19 cellular contexts compared by ENCODE assay signal in the genomic region with DNA sequence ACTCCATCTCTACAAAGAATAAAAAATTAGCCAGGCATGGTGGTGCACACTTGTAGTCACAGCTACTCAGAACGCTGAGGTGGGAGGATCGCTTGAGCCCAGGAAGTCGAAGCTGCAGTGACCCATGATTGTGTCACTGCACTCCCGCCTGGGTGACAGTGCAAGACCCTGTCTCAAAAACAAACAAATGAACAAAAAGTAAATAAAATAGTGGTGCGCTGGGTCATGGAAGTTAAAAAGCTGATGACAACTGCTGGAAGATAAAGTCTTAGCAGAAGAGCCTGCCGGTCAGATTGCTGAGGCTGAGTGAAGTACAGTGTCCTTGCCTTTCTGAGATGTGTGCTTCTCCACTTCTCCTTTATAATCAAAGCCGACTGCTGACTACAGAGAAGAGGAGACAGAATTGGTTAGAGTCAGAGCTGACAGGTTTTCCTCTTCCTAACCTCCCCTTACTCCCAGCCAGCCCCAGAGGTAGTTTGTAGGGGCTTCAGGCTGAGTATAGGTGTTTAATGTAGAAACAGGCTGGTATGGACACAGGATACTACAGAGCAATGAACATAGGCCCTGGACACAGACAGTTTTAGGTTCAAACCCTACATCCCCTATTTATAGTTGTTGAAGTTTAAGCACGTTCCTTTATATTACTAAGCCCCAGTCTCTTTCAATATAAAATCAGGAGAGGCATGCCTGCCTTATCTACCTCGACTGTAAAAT. TPM values are rescaled to one million over a fixed set of nuclear protein-coding genes. Genes with fewer than 3 reads are reported as not detected.
DNase-seq lines count a peak whose midpoint lies in the region; ATAC-seq, FAIRE-seq and TF ChIP-seq lines count a peak whose summit lies in the region.
"Had no signal": no experiment of that assay in that cellular context is flagged by ENCODE, and none has a peak within 500 bp of the region (broad histone marks: within the 10 kb centered on the region; RNA-seq: fewer than 3 reads in every experiment).

No MANE protein-coding gene starts in this region.

- H3K36me3 Mint-ChIP-seq in activated CD8-positive, alpha-beta T cell treated with anti-CD3 and anti-CD28 coated beads for 36 hours (ENCODE audit: low read depth): peaks cover 58% of the 10 kb centered on the region
- peaks cover 72% of the 10 kb centered on the region for H3K36me3 Mint-ChIP-seq in activated CD8-positive, alpha-beta T cell treated with anti-CD3 and anti-CD28 coated beads, Interleukin-2, amount 10 ng/mL, durations not matched to agents 7 days and 5 days (ENCODE audit: low read depth)
- H3K36me3 Mint-ChIP-seq in CD4-positive, alpha-beta memory T cell: peaks cover 71 to 79% of the 10 kb centered on the region in 2 donors
- peaks cover 63% of the 10 kb centered on the region for H3K36me3 Mint-ChIP-seq in activated T-helper 1 cell treated with anti-CD3 and anti-CD28 coated beads, Interleukin-12 subunit alpha, Interleukin-12 subunit beta, Interleukin-2, Interleukin-4 antibody, amounts not matched to agents 30 ng/mL and 10 ng/mL and 1 ng/mL, durations not matched to agents 14 hours and 24 hours and 36 hours (ENCODE audit: low read depth)

- TF ChIP-seq EP300 in HepG2 (IDR thresholded peaks at IDR 0.05; ENCODE audit: low read depth in 2 of 2, low read length in 2 of 2): peak in 1 of 2 experiments; percentile 13; a peak in 1 of 4 replicates
- no peak for TF ChIP-seq EP300 in HepG2 (CRISPR knock-in tag; IDR thresholded peaks at IDR 0.05; ENCODE audit: borderline replicate concordance)

- no peaks in the 10 kb centered on the region for H3K9me3 ChIP-seq in CD4-positive, alpha-beta memory T cell (ENCODE audit: control insufficient read depth in 1 of 2, low read length in 2 of 2)
- H3K9me3 ChIP-seq in HepG2 (ENCODE audit: low read length) (no peaks in the 10 kb centered on the region), mammary epithelial cell (replicated peaks; ENCODE audit: insufficient read depth, low read length) (no peaks in the 10 kb centered on the region), body of pancreas (no peaks in the 10 kb centered on the region)

- no peak overlapping the region for H3K4me3 ChIP-seq in CD4-positive, alpha-beta memory T cell (ENCODE audit: low read length in 2 of 2)
- H3K4me3 ChIP-seq in HepG2 (replicated peaks in 1 of 3; ENCODE audit: insufficient read depth in 1 of 3, low read depth in 2 of 3, low read length in 3 of 3) (no peak overlapping the region), mammary epithelial cell (replicated peaks in 1 of 3; ENCODE audit: insufficient read depth in 1 of 3, low read depth in 2 of 3, low read length in 3 of 3) (no peak overlapping the region), body of pancreas (no peak overlapping the region)

- H3K79me2 ChIP-seq in HepG2 (ENCODE audit: insufficient read depth, low read length) (no peaks in the 10 kb centered on the region), mammary epithelial cell (ENCODE audit: insufficient read depth, low read length) (no peaks in the 10 kb centered on the region)

- no peak overlapping the region for H3K4me3 Mint-ChIP-seq in activated CD8-positive, alpha-beta T cell treated with anti-CD3 and anti-CD28 coated beads for 36 hours
- H3K4me3 Mint-ChIP-seq in activated CD8-positive, alpha-beta T cell treated with anti-CD3 and anti-CD28 coated beads, Interleukin-2, amount 10 ng/mL, durations not matched to agents 7 days and 5 days: no peak overlapping the region
- no peak overlapping the region for H3K4me3 Mint-ChIP-seq in CD4-positive, alpha-beta memory T cell
- H3K4me3 Mint-ChIP-seq in activated T-helper 1 cell treated with anti-CD3 and anti-CD28 coated beads, Interleukin-12 subunit alpha, Interleukin-12 subunit beta, Interleukin-2, Interleukin-4 antibody, amounts not matched to agents 30 ng/mL and 10 ng/mL and 1 ng/mL, durations not matched to agents 14 hours and 24 hours and 36 hours: no peak overlapping the region

- peaks cover 70% of the 10 kb centered on the region for H3K36me3 ChIP-seq in CD4-positive, alpha-beta memory T cell (ENCODE audit: insufficient read depth, low read length)
- H3K36me3 ChIP-seq in HepG2 (replicated peaks in 1 of 2; ENCODE audit: control insufficient read depth in 1 of 2, insufficient read depth in 2 of 2, low read length in 2 of 2) (no peaks in the 10 kb centered on the region), mammary epithelial cell (ENCODE audit: insufficient read depth, low read length) (no peaks in the 10 kb centered on the region), body of pancreas (replicated peaks in 1 of 2; ENCODE audit: insufficient read depth in 1 of 2, low read depth in 2 of 2) (no peaks in the 10 kb centered on the region)

- TF ChIP-seq CTCF in activated CD8-positive, alpha-beta T cell treated with anti-CD3 and anti-CD28 coated beads for 36 hours (IDR thresholded peaks at IDR 0.05): no peak
- TF ChIP-seq CTCF in HepG2 (CRISPR knock-in tag; IDR thresholded peaks at IDR 0.05) (no peak), mammary epithelial cell (conservative IDR thresholded peaks at IDR 0.05 in 1 of 2, IDR thresholded peaks at IDR 0.05 in 1 of 2; ENCODE audit: extremely low read depth in 1 of 2, insufficient read depth in 1 of 2, low read depth in 1 of 2, low read length in 2 of 2) (no peak), body of pancreas (IDR thresholded peaks at IDR 0.05) (no peak)

- no peak for DNase-seq in activated CD8-positive, alpha-beta T cell treated with anti-CD3 and anti-CD28 coated beads for 36 hours
- no peak for DNase-seq in activated CD8-positive, alpha-beta T cell treated with anti-CD3 and anti-CD28 coated beads, Interleukin-2, amount 10 ng/mL, durations not matched to agents 7 days and 5 days
- DNase-seq in CD4-positive, alpha-beta memory T cell: no peak
- no peak for DNase-seq in activated T-helper 1 cell treated with anti-CD3 and anti-CD28 coated beads, Interleukin-12 subunit alpha, Interleukin-12 subunit beta, Interleukin-2, Interleukin-4 antibody, amounts not matched to agents 30 ng/mL and 10 ng/mL and 1 ng/mL, durations not matched to agents 14 hours and 24 hours and 36 hours (ENCODE audit: low spot score)
- peak; percentile 28 for DNase-seq in HepG2 (ENCODE audit: low spot score)
- no peak for DNase-seq in mammary epithelial cell
- DNase-seq in NCI-H2227 (lab: John Stamatoyannopoulos, UW; ENCODE audit: unreplicated experiment): no peak
- no peak for DNase-seq in body of pancreas
- DNase-seq: DMS53, IMR-90, NCI-H1417 treated with DMSO at 0.1 percent for 48 hours, NCI-H2029 treated with DMSO at 0.1 percent for 48 hours, NCI-H226, NCI-H526 treated with DMSO at 0.1 percent for 48 hours, OCI-M1 had no signal

- no peaks in the 10 kb centered on the region for H3K9me3 Mint-ChIP-seq in activated CD8-positive, alpha-beta T cell treated with anti-CD3 and anti-CD28 coated beads for 36 hours
- H3K9me3 Mint-ChIP-seq in activated CD8-positive, alpha-beta T cell treated with anti-CD3 and anti-CD28 coated beads, Interleukin-2, amount 10 ng/mL, durations not matched to agents 7 days and 5 days (ENCODE audit: insufficient read depth): no peaks in the 10 kb centered on the region
- no peaks in the 10 kb centered on the region for H3K9me3 Mint-ChIP-seq in CD4-positive, alpha-beta memory T cell
- H3K9me3 Mint-ChIP-seq in activated T-helper 1 cell treated with anti-CD3 and anti-CD28 coated beads, Interleukin-12 subunit alpha, Interleukin-12 subunit beta, Interleukin-2, Interleukin-4 antibody, amounts not matched to agents 30 ng/mL and 10 ng/mL and 1 ng/mL, durations not matched to agents 14 hours and 24 hours and 36 hours: no peaks in the 10 kb centered on the region

- in situ Hi-C loops in HepG2 (cut with HindIII; ENCODE audit: extremely low pct_ligation_motif_present, low pct_unique_long_range_greater_than_20kb): no loop called here
- in situ Hi-C loops in mammary epithelial cell (cut with MboI; ENCODE audit: low sequenced_read_pairs in 2 of 2): no loop called here

- peak; percentile 63 for FAIRE-seq in HepG2 (lab: Jason Lieb, UNC)
- FAIRE-seq: A204.1 had no signal

- H3K4me1 ChIP-seq in CD4-positive, alpha-beta memory T cell (ENCODE audit: insufficient read depth, low read length): no peaks in the 10 kb centered on the region
- H3K4me1 ChIP-seq in HepG2 (ENCODE audit: insufficient read depth, low read length): peaks cover 11% of the 10 kb centered on the region; the same call in 1 of the 2 replicates
- H3K4me1 ChIP-seq in mammary epithelial cell (ENCODE audit: insufficient read depth, low read length): no peaks in the 10 kb centered on the region
- H3K4me1 ChIP-seq in body of pancreas: no peaks in the 10 kb centered on the region

- peaks cover 23% of the 10 kb centered on the region for H3K4me1 Mint-ChIP-seq in activated CD8-positive, alpha-beta T cell treated with anti-CD3 and anti-CD28 coated beads for 36 hours (ENCODE audit: low read depth)
- peaks cover 5% of the 10 kb centered on the region for H3K4me1 Mint-ChIP-seq in activated CD8-positive, alpha-beta T cell treated with anti-CD3 and anti-CD28 coated beads, Interleukin-2, amount 10 ng/mL, durations not matched to agents 7 days and 5 days (ENCODE audit: low read depth)
- peaks cover 7 to 14% (median 10%) of the 10 kb centered on the region in 4 donors for H3K4me1 Mint-ChIP-seq in CD4-positive, alpha-beta memory T cell
- peaks cover 13% of the 10 kb centered on the region for H3K4me1 Mint-ChIP-seq in activated T-helper 1 cell treated with anti-CD3 and anti-CD28 coated beads, Interleukin-12 subunit alpha, Interleukin-12 subunit beta, Interleukin-2, Interleukin-4 antibody, amounts not matched to agents 30 ng/mL and 10 ng/mL and 1 ng/mL, durations not matched to agents 14 hours and 24 hours and 36 hours (ENCODE audit: low read depth)

- H4K20me1 ChIP-seq in HepG2 (ENCODE audit: insufficient read depth, low read length): no peaks in the 10 kb centered on the region
- no peaks in the 10 kb centered on the region for H4K20me1 ChIP-seq in mammary epithelial cell (ENCODE audit: insufficient read depth, low read length)

- ATAC-seq in activated CD8-positive, alpha-beta T cell treated with anti-CD3 and anti-CD28 coated beads for 36 hours: no peak
- no peak for ATAC-seq in activated CD8-positive, alpha-beta T cell treated with anti-CD3 and anti-CD28 coated beads, Interleukin-2, amount 10 ng/mL, durations not matched to agents 7 days and 5 days
- ATAC-seq in HepG2: peak; percentile 93
- ATAC-seq in body of pancreas: no peak
- ATAC-seq: HCT116 had no signal

- H3K27me3 ChIP-seq in CD4-positive, alpha-beta memory T cell (ENCODE audit: insufficient read depth, low read length): no peaks in the 10 kb centered on the region
- H3K27me3 ChIP-seq in HepG2 (ENCODE audit: control insufficient read depth in 1 of 2, insufficient read depth in 2 of 2, low read length in 2 of 2) (no peaks in the 10 kb centered on the region; a peak in 2 of 5 replicates), mammary epithelial cell (ENCODE audit: insufficient read depth, low read length) (no peaks in the 10 kb centered on the region), body of pancreas (no peaks in the 10 kb centered on the region)

- peak overlapping the region; percentile 38 for H3K4me2 ChIP-seq in HepG2 (ENCODE audit: low read depth, low read length)
- no peak overlapping the region for H3K4me2 ChIP-seq in mammary epithelial cell (ENCODE audit: insufficient read depth, low read depth, low read length)

- POLR2A ChIA-PET in activated CD8-positive, alpha-beta T cell treated with anti-CD3 and anti-CD28 coated beads for 36 hours (lab: Charles Lee): no interaction called here
- POLR2A ChIA-PET in activated CD8-positive, alpha-beta T cell treated with anti-CD3 and anti-CD28 coated beads, Interleukin-2, amount 10 ng/mL, durations not matched to agents 7 days and 5 days (lab: Charles Lee): no interaction called here
- POLR2A ChIA-PET in CD4-positive, alpha-beta memory T cell (lab: Charles Lee; ENCODE audit: partially characterized antibody): no interaction called here
- POLR2A ChIA-PET in HepG2 (lab: Yijun Ruan, JAX): no interaction called here

- no TSS peak for BruUV-seq in HepG2 (replicated peaks; lab: Mats Ljungman, UMichigan)
- BruUV-seq in mammary epithelial cell (replicated peaks; lab: Mats Ljungman, UMichigan): no TSS peak

- 14% methylated on average over 9 of the region's 9 CpGs for WGBS in HepG2 (ENCODE audit: low lambda C conversion rate)
- 83% methylated on average over 9 of the region's 9 CpGs for WGBS in mammary epithelial cell (ENCODE audit: low coverage, missing lambda C conversion rate)
- WGBS in body of pancreas, 2 donors: 75 to 83% methylated on average over 9 of the region's 9 CpGs

- CTCF ChIA-PET in activated CD8-positive, alpha-beta T cell treated with anti-CD3 and anti-CD28 coated beads for 36 hours (lab: Charles Lee): interaction anchor here (1.0 kb wide), 1 partner anchor 11 kb away, joined by 3 read pairs; no protein-coding TSS in a partner anchor
- CTCF ChIA-PET in activated CD8-positive, alpha-beta T cell treated with anti-CD3 and anti-CD28 coated beads, Interleukin-2, amount 10 ng/mL, durations not matched to agents 7 days and 5 days (lab: Charles Lee): no interaction called here
- CTCF ChIA-PET in CD4-positive, alpha-beta memory T cell (lab: Charles Lee; ENCODE audit: partially characterized antibody): no interaction called here
- CTCF ChIA-PET in HepG2 (lab: Yijun Ruan, JAX; ENCODE audit: low intra/inter-chr PET ratio, low total read pairs) (no interaction called here), mammary epithelial cell (lab: Charles Lee; ENCODE audit: low non-redundant PET) (no interaction called here)

- no peak overlapping the region for H3K9ac ChIP-seq in HepG2 (ENCODE audit: insufficient read depth, low read depth, low read length)
- H3K9ac ChIP-seq in mammary epithelial cell (ENCODE audit: insufficient read depth, low read length): no peak overlapping the region

- intact Hi-C loops in activated CD8-positive, alpha-beta T cell treated with anti-CD3 and anti-CD28 coated beads for 36 hours (cut with micrococcal nuclease): no loop called here
- intact Hi-C loops in CD4-positive, alpha-beta memory T cell (cut with micrococcal nuclease): no loop called here
- intact Hi-C loops in activated T-helper 1 cell treated with anti-CD3 and anti-CD28 coated beads, Interleukin-12 subunit alpha, Interleukin-12 subunit beta, Interleukin-2, Interleukin-4 antibody, amounts not matched to agents 30 ng/mL and 10 ng/mL and 1 ng/mL, durations not matched to agents 14 hours and 24 hours and 36 hours (cut with micrococcal nuclease): no loop called here
- intact Hi-C loops in HepG2 (cut with micrococcal nuclease; ENCODE audit: unreplicated experiment): no loop called here
- intact Hi-C loops in mammary epithelial cell (cut with micrococcal nuclease): no loop called here
- intact Hi-C loops in body of pancreas (cut with DNase I): no loop called here

- dilution Hi-C loops in mammary epithelial cell (cut with HindIII; ENCODE audit: low sequenced_read_pairs): no loop called here

- no peak overlapping the region for H2AFZ ChIP-seq in HepG2 (ENCODE audit: low read length)
- no peak overlapping the region for H2AFZ ChIP-seq in mammary epithelial cell (ENCODE audit: low read depth, low read length)

- H3K27me3 Mint-ChIP-seq in activated CD8-positive, alpha-beta T cell treated with anti-CD3 and anti-CD28 coated beads for 36 hours: no peaks in the 10 kb centered on the region
- H3K27me3 Mint-ChIP-seq in activated CD8-positive, alpha-beta T cell treated with anti-CD3 and anti-CD28 coated beads, Interleukin-2, amount 10 ng/mL, durations not matched to agents 7 days and 5 days (ENCODE audit: low read depth): no peaks in the 10 kb centered on the region
- no peaks in the 10 kb centered on the region for H3K27me3 Mint-ChIP-seq in CD4-positive, alpha-beta memory T cell
- H3K27me3 Mint-ChIP-seq in activated T-helper 1 cell treated with anti-CD3 and anti-CD28 coated beads, Interleukin-12 subunit alpha, Interleukin-12 subunit beta, Interleukin-2, Interleukin-4 antibody, amounts not matched to agents 30 ng/mL and 10 ng/mL and 1 ng/mL, durations not matched to agents 14 hours and 24 hours and 36 hours (ENCODE audit: insufficient read depth): no peaks in the 10 kb centered on the region

- TF ChIP-seq POLR2A in HepG2 (IDR thresholded peaks at IDR 0.05; ENCODE audit: insufficient read depth in 1 of 2, low read depth in 2 of 2, low read length in 2 of 2) (no peak), body of pancreas (IDR thresholded peaks at IDR 0.05) (no peak)

- no peak overlapping the region for H3K27ac ChIP-seq in CD4-positive, alpha-beta memory T cell (ENCODE audit: low read depth, low read length)
- no peak overlapping the region for H3K27ac ChIP-seq in HepG2 (ENCODE audit: extremely low read length, insufficient read depth, low read length)
- no peak overlapping the region for H3K27ac ChIP-seq in mammary epithelial cell (ENCODE audit: insufficient read depth, low read depth, low read length)
- no peak overlapping the region for H3K27ac ChIP-seq in body of pancreas
- H3K27ac ChIP-seq: C4-2B had no signal

- H3K27ac Mint-ChIP-seq in activated CD8-positive, alpha-beta T cell treated with anti-CD3 and anti-CD28 coated beads for 36 hours: peak overlapping the region; percentile 69
- no peak overlapping the region for H3K27ac Mint-ChIP-seq in activated CD8-positive, alpha-beta T cell treated with anti-CD3 and anti-CD28 coated beads, Interleukin-2, amount 10 ng/mL, durations not matched to agents 7 days and 5 days
- peak overlapping the region in 6 of 7 donors; percentile 3 to 46 (median 30) for H3K27ac Mint-ChIP-seq in CD4-positive, alpha-beta memory T cell
- H3K27ac Mint-ChIP-seq in activated T-helper 1 cell treated with anti-CD3 and anti-CD28 coated beads, Interleukin-12 subunit alpha, Interleukin-12 subunit beta, Interleukin-2, Interleukin-4 antibody, amounts not matched to agents 30 ng/mL and 10 ng/mL and 1 ng/mL, durations not matched to agents 14 hours and 24 hours and 36 hours: peak overlapping the region; percentile 8

- TF ChIP-seq RAD21 in HepG2 (CRISPR knock-in tag; IDR thresholded peaks at IDR 0.05): no peak

RNA-seq across cellular contexts. Expression of a gene that starts 17.9 kb away (rescaled TPM):
- 100 to 1,000 TPM; 196 to 199 TPM for total RNA-seq in activated CD8-positive, alpha-beta T cell treated with anti-CD3 and anti-CD28 coated beads for 36 hours
- 100 to 1,000 TPM; 280 to 288 TPM for total RNA-seq in activated CD8-positive, alpha-beta T cell treated with anti-CD3 and anti-CD28 coated beads, Interleukin-2, amount 10 ng/mL, durations not matched to agents 7 days and 5 days
- 100 to 1,000 TPM; 336 TPM for total RNA-seq in CD4-positive, alpha-beta memory T cell
- polyA plus RNA-seq in CD4-positive, alpha-beta memory T cell: 100 to 1,000 TPM; 441 to 503 TPM
- 234 and 235 TPM in 2 replicates for total RNA-seq in activated T-helper 1 cell treated with anti-CD3 and anti-CD28 coated beads, Interleukin-12 subunit alpha, Interleukin-12 subunit beta, Interleukin-2, Interleukin-4 antibody, amounts not matched to agents 30 ng/mL and 10 ng/mL and 1 ng/mL, durations not matched to agents 14 hours and 24 hours and 36 hours
- not detected in 2 replicates for total RNA-seq in HepG2 (2016; rRNA removed; fragmentation: Illumina TruSeq; extraction: Trizol)
- not detected in 2 replicates for total RNA-seq in HepG2 (2016; cell fraction: cytosol; rRNA removed; fragmentation: Illumina TruSeq; extraction: Trizol; ENCODE audit: low read depth)
- 0.28 TPM in 1 of 2 replicates, not detected in the other for total RNA-seq in HepG2 (2016; cell fraction: insoluble cytoplasmic fraction; rRNA removed; fragmentation: Illumina TruSeq; extraction: Trizol)
- total RNA-seq in HepG2 (2016; cell fraction: membrane; rRNA removed; fragmentation: Illumina TruSeq; extraction: Trizol): not detected in 2 replicates
- total RNA-seq in HepG2 (2016; cell fraction: nucleus; rRNA removed; fragmentation: Illumina TruSeq; extraction: Trizol): not detected in 2 replicates
- polyA plus RNA-seq in HepG2 (2011; rRNA removed): not detected in 2 replicates
- 0.09 TPM in 1 of 2 replicates, not detected in the other for polyA plus RNA-seq in HepG2 (2011; cell fraction: cytosol; rRNA removed)
- 0.13 and 0.64 TPM in 2 replicates for polyA plus RNA-seq in HepG2 (2011; cell fraction: nucleus; rRNA removed)
- polyA plus RNA-seq in HepG2 (2012): not detected in 2 replicates
- not detected in 2 replicates for polyA plus RNA-seq in HepG2 (2016; cell fraction: cytosol; fragmentation: Illumina TruSeq; extraction: Trizol; ENCODE audit: low read depth)
- polyA plus RNA-seq in HepG2 (2016; cell fraction: insoluble cytoplasmic fraction; fragmentation: Illumina TruSeq; extraction: Trizol; ENCODE audit: low read depth): not detected in 2 replicates
- polyA plus RNA-seq in HepG2 (2016; cell fraction: membrane; fragmentation: Illumina TruSeq; extraction: Trizol; ENCODE audit: low read depth): not detected in 2 replicates
- 0.16 TPM in 1 of 2 replicates, not detected in the other for polyA plus RNA-seq in HepG2 (2016; cell fraction: nucleus; fragmentation: Illumina TruSeq; extraction: Trizol; ENCODE audit: insufficient read depth, low read depth)
- polyA minus RNA-seq in HepG2 (2011; rRNA and poly(A)+ RNA removed; ENCODE audit: low replicate concordance): not detected in 2 replicates
- polyA minus RNA-seq in HepG2 (2011; cell fraction: cytosol; rRNA and poly(A)+ RNA removed): not detected in 2 replicates
- polyA minus RNA-seq in HepG2 (2011; cell fraction: nucleus; rRNA and poly(A)+ RNA removed): 1.3 and 1.7 TPM in 2 replicates
- 1 to 10 TPM; 2.0 to 2.8 TPM for total RNA-seq in mammary epithelial cell
- 0.06 TPM for polyA plus RNA-seq in mammary epithelial cell
- polyA minus RNA-seq in mammary epithelial cell: not detected
- total RNA-seq in body of pancreas: 10 to 100 TPM; 12.2 to 17.1 TPM
- total RNA-seq: LHCN-M2 had no signal

RNA-seq across cellular contexts. Expression of a gene that starts 49.6 kb away (rescaled TPM):
- not detected for total RNA-seq in activated CD8-positive, alpha-beta T cell treated with anti-CD3 and anti-CD28 coated beads for 36 hours
- not detected for total RNA-seq in activated CD8-positive, alpha-beta T cell treated with anti-CD3 and anti-CD28 coated beads, Interleukin-2, amount 10 ng/mL, durations not matched to agents 7 days and 5 days
- total RNA-seq in CD4-positive, alpha-beta memory T cell: not detected
- under 1 TPM in 1 of 2 donors, not detected in 1; 0.08 TPM for polyA plus RNA-seq in CD4-positive, alpha-beta memory T cell
- total RNA-seq in activated T-helper 1 cell treated with anti-CD3 and anti-CD28 coated beads, Interleukin-12 subunit alpha, Interleukin-12 subunit beta, Interleukin-2, Interleukin-4 antibody, amounts not matched to agents 30 ng/mL and 10 ng/mL and 1 ng/mL, durations not matched to agents 14 hours and 24 hours and 36 hours: not detected in 2 replicates
- total RNA-seq in HepG2 (2016; rRNA removed; fragmentation: Illumina TruSeq; extraction: Trizol) (not detected in 2 replicates), mammary epithelial cell (not detected), body of pancreas (not detected)
- not detected in 2 replicates for total RNA-seq in HepG2 (2016; cell fraction: cytosol; rRNA removed; fragmentation: Illumina TruSeq; extraction: Trizol; ENCODE audit: low read depth)
- not detected in 2 replicates for total RNA-seq in HepG2 (2016; cell fraction: insoluble cytoplasmic fraction; rRNA removed; fragmentation: Illumina TruSeq; extraction: Trizol)
- total RNA-seq in HepG2 (2016; cell fraction: membrane; rRNA removed; fragmentation: Illumina TruSeq; extraction: Trizol): not detected in 2 replicates
- total RNA-seq in HepG2 (2016; cell fraction: nucleus; rRNA removed; fragmentation: Illumina TruSeq; extraction: Trizol): not detected in 2 replicates
- polyA plus RNA-seq in HepG2 (2011; rRNA removed) (not detected in 2 replicates), mammary epithelial cell (not detected)
- polyA plus RNA-seq in HepG2 (2011; cell fraction: cytosol; rRNA removed): not detected in 2 replicates
- polyA plus RNA-seq in HepG2 (2011; cell fraction: nucleus; rRNA removed): not detected in 2 replicates
- polyA plus RNA-seq in HepG2 (2012): not detected in 2 replicates
- polyA plus RNA-seq in HepG2 (2016; cell fraction: cytosol; fragmentation: Illumina TruSeq; extraction: Trizol; ENCODE audit: low read depth): not detected in 2 replicates
- not detected in 2 replicates for polyA plus RNA-seq in HepG2 (2016; cell fraction: insoluble cytoplasmic fraction; fragmentation: Illumina TruSeq; extraction: Trizol; ENCODE audit: low read depth)
- not detected in 2 replicates for polyA plus RNA-seq in HepG2 (2016; cell fraction: membrane; fragmentation: Illumina TruSeq; extraction: Trizol; ENCODE audit: low read depth)
- polyA plus RNA-seq in HepG2 (2016; cell fraction: nucleus; fragmentation: Illumina TruSeq; extraction: Trizol; ENCODE audit: insufficient read depth, low read depth): not detected in 2 replicates
- polyA minus RNA-seq in HepG2 (2011; rRNA and poly(A)+ RNA removed; ENCODE audit: low replicate concordance): not detected in 2 replicates
- not detected in 2 replicates for polyA minus RNA-seq in HepG2 (2011; cell fraction: cytosol; rRNA and poly(A)+ RNA removed)
- polyA minus RNA-seq in HepG2 (2011; cell fraction: nucleus; rRNA and poly(A)+ RNA removed): not detected in 2 replicates
- polyA minus RNA-seq in mammary epithelial cell: not detected
- total RNA-seq: IMR-90, LHCN-M2 had no signal
- polyA plus RNA-seq: IMR-90 had no signal

Comparison
In these comparisons a context has a peak if more than half of its experiments do, and no peak if none do; other contexts are left out.
1. RNA of a gene that starts 17.9 kb away (total RNA-seq): 336 TPM in CD4-positive, alpha-beta memory T cell, 280 to 288 TPM in activated CD8-positive, alpha-beta T cell treated with anti-CD3 and anti-CD28 coated beads, Interleukin-2, amount 10 ng/mL, durations not matched to agents 7 days and 5 days, 234 to 235 TPM in activated T-helper 1 cell treated with anti-CD3 and anti-CD28 coated beads, Interleukin-12 subunit alpha, Interleukin-12 subunit beta, Interleukin-2, Interleukin-4 antibody, amounts not matched to agents 30 ng/mL and 10 ng/mL and 1 ng/mL, durations not matched to agents 14 hours and 24 hours and 36 hours and 196 to 199 TPM in activated CD8-positive, alpha-beta T cell treated with anti-CD3 and anti-CD28 coated beads for 36 hours; 12.2 to 17.1 TPM in body of pancreas, 2.0 to 2.8 TPM in mammary epithelial cell and 0.28 TPM in HepG2; every median in the first group is over 10 times any median in the second.